1 cellular context compared by ENCODE assay signal in the genomic region with DNA sequence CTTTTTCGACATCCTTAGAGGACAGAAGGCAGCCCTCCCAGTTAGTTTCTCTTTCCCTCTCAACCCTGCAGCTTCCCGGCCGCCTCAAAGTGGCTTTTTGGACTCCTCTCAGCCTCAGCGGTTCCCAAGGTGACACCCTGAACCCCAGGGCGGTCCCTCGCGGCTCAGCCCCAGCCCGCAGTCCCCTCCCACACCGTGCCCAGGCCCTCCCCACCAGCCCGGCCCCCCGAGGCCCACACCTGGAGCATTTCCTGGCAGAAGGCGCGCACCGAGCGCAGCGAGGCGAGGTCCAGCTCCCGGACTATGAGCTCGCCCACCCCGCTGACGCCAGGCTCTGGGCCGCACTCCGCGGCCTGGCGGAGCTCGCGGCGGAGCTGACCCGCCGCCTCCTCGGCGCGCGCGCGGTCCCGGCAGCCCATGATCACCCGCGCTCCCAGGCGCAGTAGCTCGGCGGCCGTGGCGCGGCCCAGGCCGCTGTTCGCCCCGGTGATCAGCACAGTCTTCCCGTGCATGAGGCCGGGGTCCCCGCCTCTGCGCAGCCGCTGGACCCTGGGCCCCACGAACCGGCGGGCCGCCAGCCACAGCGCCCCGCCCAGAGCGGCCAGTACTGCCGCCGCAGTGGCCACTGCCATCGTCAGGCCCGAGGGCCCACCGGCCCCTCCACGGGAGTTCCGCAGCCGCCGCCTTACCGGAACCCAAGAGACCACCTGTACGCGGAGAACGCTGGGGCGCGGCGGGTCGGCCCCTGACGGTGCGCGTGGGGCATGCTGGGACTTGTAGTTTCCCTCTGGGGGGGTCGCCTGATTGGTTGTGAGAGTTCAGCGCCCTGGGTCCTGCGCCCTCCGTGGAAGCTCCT.
TF ChIP-seq lines count a peak whose summit lies in the region.

A gene with protein sequence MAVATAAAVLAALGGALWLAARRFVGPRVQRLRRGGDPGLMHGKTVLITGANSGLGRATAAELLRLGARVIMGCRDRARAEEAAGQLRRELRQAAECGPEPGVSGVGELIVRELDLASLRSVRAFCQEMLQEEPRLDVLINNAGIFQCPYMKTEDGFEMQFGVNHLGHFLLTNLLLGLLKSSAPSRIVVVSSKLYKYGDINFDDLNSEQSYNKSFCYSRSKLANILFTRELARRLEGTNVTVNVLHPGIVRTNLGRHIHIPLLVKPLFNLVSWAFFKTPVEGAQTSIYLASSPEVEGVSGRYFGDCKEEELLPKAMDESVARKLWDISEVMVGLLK (minus strand): TSS at position 713 of the 856 bp plus-strand sequence. CDS start 81 bp downstream, at position 632.

TF ChIP-seq in HepG2, 621 proteins besides CTCF, POLR2A, EP300 and RAD21 (continued from another document and continues in another):
- TF ChIP-seq, protein P1, sequence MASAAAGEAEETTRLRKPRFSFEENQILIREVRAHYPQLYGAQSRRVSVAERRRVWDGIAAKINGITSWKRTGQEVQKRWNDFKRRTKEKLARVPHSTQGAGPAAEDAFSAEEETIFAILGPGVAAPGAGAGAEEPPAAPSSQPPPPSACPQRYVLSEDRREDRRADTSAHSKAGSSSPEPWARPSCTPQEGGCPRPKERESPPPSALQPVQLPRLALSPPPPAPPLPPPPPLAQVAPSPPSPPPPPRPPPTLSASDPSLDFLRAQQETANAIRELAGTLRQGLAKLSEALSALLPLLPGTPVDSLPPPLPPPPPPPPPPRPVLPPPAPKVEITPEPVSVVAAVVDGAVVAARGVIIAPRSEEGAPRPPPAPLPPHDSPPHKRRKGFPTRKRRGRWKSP (CRISPR knock-in tag; IDR thresholded peaks at IDR 0.05) = no peak
- TF ChIP-seq ZSCAN20 (CRISPR knock-in tag; IDR thresholded peaks at IDR 0.05; ENCODE audit: borderline replicate concordance) (peak; percentile 93; the same call in 1 of the 2 replicates), ZSCAN30 (CRISPR knock-in tag; IDR thresholded peaks at IDR 0.05) (no peak), MAF1 (CRISPR knock-in tag; IDR thresholded peaks at IDR 0.05; ENCODE audit: borderline replicate concordance) (no peak), FOSL2 (CRISPR knock-in tag; IDR thresholded peaks at IDR 0.05) (peak; percentile 68), ZNF720 (CRISPR knock-in tag; IDR thresholded peaks at IDR 0.05) (no peak), ETV6 (CRISPR knock-in tag; conservative IDR thresholded peaks at IDR 0.05) (peak; percentile 86), NR1H2 (CRISPR knock-in tag; IDR thresholded peaks at IDR 0.05; ENCODE audit: borderline replicate concordance, low read depth) (0 out of 2 replicates have a peak, but pooled peaks have one; percentile 78), CCAR2 (optimal IDR thresholded peaks at IDR 0.05; ENCODE audit: low read depth, low read length) (no peak), ZNF253 (CRISPR knock-in tag; IDR thresholded peaks at IDR 0.05; ENCODE audit: borderline replicate concordance) (peak; percentile 75; the same call in 1 of the 2 replicates), HDAC1 (CRISPR knock-in tag; IDR thresholded peaks at IDR 0.05) (peak; percentile 75), ZNF879 (CRISPR knock-in tag; IDR thresholded peaks at IDR 0.05) (no peak), MBNL3 (CRISPR knock-in tag; conservative IDR thresholded peaks at IDR 0.05) (no peak), EHMT2 (IDR thresholded peaks at IDR 0.05; ENCODE audit: borderline replicate concordance, low read depth, low read length) (no peak), NFATC3 (CRISPR knock-in tag; IDR thresholded peaks at IDR 0.05) (0 out of 2 replicates have a peak, but pooled peaks have one; percentile 50), NR3C1 (CRISPR knock-in tag; IDR thresholded peaks at IDR 0.05) (no peak), ZNF550 (CRISPR knock-in tag; IDR thresholded peaks at IDR 0.05; ENCODE audit: borderline replicate concordance) (peak; percentile 83; the same call in 1 of the 2 replicates), SRY (CRISPR knock-in tag; IDR thresholded peaks at IDR 0.05) (peak; percentile 96), MYNN (CRISPR knock-in tag; IDR thresholded peaks at IDR 0.05; ENCODE audit: low read depth) (no peak), KLF16 (CRISPR knock-in tag; IDR thresholded peaks at IDR 0.05) (peak in 1 of 2 experiments; percentile 88; a peak in 2 of 4 replicates), CBX5 (CRISPR knock-in tag; IDR thresholded peaks at IDR 0.05; ENCODE audit: borderline replicate concordance) (peak; percentile 55; the same call in 1 of the 2 replicates), TBL1XR1 (IDR thresholded peaks at IDR 0.05; ENCODE audit: borderline replicate concordance, low read length, partially characterized antibody) (peak; percentile 65), BCL6 (CRISPR knock-in tag; IDR thresholded peaks at IDR 0.05) (peak; percentile 64), ZNF775 (CRISPR knock-in tag; IDR thresholded peaks at IDR 0.05; ENCODE audit: borderline replicate concordance) (peak; percentile 37; the same call in 1 of the 2 replicates), GTF3A (CRISPR knock-in tag; conservative IDR thresholded peaks at IDR 0.05) (peak; percentile 80; the same call in 1 of the 2 replicates), TBX3 (IDR thresholded peaks at IDR 0.05; ENCODE audit: borderline replicate concordance) (0 out of 2 replicates have a peak, but pooled peaks have one; percentile 33), MXI1 (IDR thresholded peaks at IDR 0.05; ENCODE audit: borderline replicate concordance, low read depth, low read length) (peak; percentile 81; the same call in 2 of the 3 replicates), ZMAT3 (CRISPR knock-in tag; conservative IDR thresholded peaks at IDR 0.05) (no peak; the same call in 1 of the 2 replicates), ZNF354B (CRISPR knock-in tag; IDR thresholded peaks at IDR 0.05) (0 out of 2 replicates have a peak, but pooled peaks have one; percentile 87), RBM39 (IDR thresholded peaks at IDR 0.05; ENCODE audit: low read depth, low read length, poor library complexity, severe bottlenecking) (peak; percentile 91), ZNF878 (CRISPR knock-in tag; IDR thresholded peaks at IDR 0.05) (peak; percentile 65; the same call in 1 of the 2 replicates), REPIN1 (CRISPR knock-in tag; IDR thresholded peaks at IDR 0.05; ENCODE audit: borderline replicate concordance, low read depth) (peak; percentile 76), ZFY (CRISPR knock-in tag; IDR thresholded peaks at IDR 0.05) (peak; percentile 100), SMYD3 (CRISPR knock-in tag; IDR thresholded peaks at IDR 0.05) (peak; percentile 22; the same call in 1 of the 2 replicates), IKZF4 (CRISPR knock-in tag; IDR thresholded peaks at IDR 0.05; ENCODE audit: borderline replicate concordance, low read depth, not compliant biosample characterization) (no peak)
- TF ChIP-seq, protein P2, sequence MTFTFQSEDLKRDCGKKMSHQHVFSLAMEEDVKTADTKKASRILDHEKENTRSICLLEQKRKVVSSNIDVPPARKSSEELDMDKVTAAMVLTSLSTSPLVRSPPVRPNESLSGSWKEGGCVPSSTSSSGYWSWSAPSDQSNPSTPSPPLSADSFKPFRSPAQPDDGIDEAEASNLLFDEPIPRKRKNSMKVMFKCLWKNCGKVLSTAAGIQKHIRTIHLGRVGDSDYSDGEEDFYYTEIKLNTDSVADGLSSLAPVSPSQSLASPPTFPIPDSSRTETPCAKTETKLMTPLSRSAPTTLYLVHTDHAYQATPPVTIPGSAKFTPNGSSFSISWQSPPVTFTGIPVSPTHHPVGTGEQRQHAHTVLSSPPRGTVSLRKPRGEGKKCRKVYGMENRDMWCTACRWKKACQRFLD (CRISPR knock-in tag; IDR thresholded peaks at IDR 0.05; ENCODE audit: borderline replicate concordance) = peak; percentile 94
- TF ChIP-seq, protein P3, sequence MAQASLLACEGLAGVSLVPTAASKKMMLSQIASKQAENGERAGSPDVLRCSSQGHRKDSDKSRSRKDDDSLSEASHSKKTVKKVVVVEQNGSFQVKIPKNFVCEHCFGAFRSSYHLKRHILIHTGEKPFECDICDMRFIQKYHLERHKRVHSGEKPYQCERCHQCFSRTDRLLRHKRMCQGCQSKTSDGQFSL (CRISPR knock-in tag; IDR thresholded peaks at IDR 0.05) = no peak
- TF ChIP-seq, protein P4, sequence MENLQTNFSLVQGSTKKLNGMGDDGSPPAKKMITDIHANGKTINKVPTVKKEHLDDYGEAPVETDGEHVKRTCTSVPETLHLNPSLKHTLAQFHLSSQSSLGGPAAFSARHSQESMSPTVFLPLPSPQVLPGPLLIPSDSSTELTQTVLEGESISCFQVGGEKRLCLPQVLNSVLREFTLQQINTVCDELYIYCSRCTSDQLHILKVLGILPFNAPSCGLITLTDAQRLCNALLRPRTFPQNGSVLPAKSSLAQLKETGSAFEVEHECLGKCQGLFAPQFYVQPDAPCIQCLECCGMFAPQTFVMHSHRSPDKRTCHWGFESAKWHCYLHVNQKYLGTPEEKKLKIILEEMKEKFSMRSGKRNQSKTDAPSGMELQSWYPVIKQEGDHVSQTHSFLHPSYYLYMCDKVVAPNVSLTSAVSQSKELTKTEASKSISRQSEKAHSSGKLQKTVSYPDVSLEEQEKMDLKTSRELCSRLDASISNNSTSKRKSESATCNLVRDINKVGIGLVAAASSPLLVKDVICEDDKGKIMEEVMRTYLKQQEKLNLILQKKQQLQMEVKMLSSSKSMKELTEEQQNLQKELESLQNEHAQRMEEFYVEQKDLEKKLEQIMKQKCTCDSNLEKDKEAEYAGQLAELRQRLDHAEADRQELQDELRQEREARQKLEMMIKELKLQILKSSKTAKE (CRISPR knock-in tag; IDR thresholded peaks at IDR 0.05; ENCODE audit: borderline replicate concordance) = peak; percentile 62; the same call in 1 of the 2 replicates
- TF ChIP-seq, protein P5, sequence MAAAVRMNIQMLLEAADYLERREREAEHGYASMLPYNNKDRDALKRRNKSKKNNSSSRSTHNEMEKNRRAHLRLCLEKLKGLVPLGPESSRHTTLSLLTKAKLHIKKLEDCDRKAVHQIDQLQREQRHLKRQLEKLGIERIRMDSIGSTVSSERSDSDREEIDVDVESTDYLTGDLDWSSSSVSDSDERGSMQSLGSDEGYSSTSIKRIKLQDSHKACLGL (CRISPR knock-in tag; IDR thresholded peaks at IDR 0.05) = peak; percentile 86
- TF ChIP-seq, protein P6, sequence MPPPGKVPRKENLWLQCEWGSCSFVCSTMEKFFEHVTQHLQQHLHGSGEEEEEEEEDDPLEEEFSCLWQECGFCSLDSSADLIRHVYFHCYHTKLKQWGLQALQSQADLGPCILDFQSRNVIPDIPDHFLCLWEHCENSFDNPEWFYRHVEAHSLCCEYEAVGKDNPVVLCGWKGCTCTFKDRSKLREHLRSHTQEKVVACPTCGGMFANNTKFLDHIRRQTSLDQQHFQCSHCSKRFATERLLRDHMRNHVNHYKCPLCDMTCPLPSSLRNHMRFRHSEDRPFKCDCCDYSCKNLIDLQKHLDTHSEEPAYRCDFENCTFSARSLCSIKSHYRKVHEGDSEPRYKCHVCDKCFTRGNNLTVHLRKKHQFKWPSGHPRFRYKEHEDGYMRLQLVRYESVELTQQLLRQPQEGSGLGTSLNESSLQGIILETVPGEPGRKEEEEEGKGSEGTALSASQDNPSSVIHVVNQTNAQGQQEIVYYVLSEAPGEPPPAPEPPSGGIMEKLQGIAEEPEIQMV (CRISPR knock-in tag; IDR thresholded peaks at IDR 0.05; ENCODE audit: low read depth) = no peak; the same call in 1 of the 2 replicates
- TF ChIP-seq, protein P7, sequence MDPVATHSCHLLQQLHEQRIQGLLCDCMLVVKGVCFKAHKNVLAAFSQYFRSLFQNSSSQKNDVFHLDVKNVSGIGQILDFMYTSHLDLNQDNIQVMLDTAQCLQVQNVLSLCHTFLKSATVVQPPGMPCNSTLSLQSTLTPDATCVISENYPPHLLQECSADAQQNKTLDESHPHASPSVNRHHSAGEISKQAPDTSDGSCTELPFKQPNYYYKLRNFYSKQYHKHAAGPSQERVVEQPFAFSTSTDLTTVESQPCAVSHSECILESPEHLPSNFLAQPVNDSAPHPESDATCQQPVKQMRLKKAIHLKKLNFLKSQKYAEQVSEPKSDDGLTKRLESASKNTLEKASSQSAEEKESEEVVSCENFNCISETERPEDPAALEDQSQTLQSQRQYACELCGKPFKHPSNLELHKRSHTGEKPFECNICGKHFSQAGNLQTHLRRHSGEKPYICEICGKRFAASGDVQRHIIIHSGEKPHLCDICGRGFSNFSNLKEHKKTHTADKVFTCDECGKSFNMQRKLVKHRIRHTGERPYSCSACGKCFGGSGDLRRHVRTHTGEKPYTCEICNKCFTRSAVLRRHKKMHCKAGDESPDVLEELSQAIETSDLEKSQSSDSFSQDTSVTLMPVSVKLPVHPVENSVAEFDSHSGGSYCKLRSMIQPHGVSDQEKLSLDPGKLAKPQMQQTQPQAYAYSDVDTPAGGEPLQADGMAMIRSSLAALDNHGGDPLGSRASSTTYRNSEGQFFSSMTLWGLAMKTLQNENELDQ (CRISPR knock-in tag; IDR thresholded peaks at IDR 0.05; ENCODE audit: borderline replicate concordance) = no peak
- TF ChIP-seq, protein P8, sequence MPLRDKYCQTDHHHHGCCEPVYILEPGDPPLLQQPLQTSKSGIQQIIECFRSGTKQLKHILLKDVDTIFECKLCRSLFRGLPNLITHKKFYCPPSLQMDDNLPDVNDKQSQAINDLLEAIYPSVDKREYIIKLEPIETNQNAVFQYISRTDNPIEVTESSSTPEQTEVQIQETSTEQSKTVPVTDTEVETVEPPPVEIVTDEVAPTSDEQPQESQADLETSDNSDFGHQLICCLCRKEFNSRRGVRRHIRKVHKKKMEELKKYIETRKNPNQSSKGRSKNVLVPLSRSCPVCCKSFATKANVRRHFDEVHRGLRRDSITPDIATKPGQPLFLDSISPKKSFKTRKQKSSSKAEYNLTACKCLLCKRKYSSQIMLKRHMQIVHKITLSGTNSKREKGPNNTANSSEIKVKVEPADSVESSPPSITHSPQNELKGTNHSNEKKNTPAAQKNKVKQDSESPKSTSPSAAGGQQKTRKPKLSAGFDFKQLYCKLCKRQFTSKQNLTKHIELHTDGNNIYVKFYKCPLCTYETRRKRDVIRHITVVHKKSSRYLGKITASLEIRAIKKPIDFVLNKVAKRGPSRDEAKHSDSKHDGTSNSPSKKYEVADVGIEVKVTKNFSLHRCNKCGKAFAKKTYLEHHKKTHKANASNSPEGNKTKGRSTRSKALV (CRISPR knock-in tag; IDR thresholded peaks at IDR 0.05) = peak; percentile 83; the same call in 1 of the 2 replicates
- TF ChIP-seq, protein P9, sequence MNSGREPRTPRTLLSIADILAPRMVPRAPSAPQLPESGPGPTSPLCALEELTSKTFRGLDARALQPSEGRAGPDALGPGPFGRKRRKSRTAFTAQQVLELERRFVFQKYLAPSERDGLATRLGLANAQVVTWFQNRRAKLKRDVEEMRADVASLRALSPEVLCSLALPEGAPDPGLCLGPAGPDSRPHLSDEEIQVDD (CRISPR knock-in tag; IDR thresholded peaks at IDR 0.05; ENCODE audit: borderline replicate concordance) = peak; percentile 89; the same call in 1 of the 2 replicates
- TF ChIP-seq, protein P10, sequence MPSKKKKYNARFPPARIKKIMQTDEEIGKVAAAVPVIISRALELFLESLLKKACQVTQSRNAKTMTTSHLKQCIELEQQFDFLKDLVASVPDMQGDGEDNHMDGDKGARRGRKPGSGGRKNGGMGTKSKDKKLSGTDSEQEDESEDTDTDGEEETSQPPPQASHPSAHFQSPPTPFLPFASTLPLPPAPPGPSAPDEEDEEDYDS (CRISPR knock-in tag; IDR thresholded peaks at IDR 0.05) = peak; percentile 74
